Comparison of ENCODE assay signal across 16 cellular contexts in the genomic region with DNA sequence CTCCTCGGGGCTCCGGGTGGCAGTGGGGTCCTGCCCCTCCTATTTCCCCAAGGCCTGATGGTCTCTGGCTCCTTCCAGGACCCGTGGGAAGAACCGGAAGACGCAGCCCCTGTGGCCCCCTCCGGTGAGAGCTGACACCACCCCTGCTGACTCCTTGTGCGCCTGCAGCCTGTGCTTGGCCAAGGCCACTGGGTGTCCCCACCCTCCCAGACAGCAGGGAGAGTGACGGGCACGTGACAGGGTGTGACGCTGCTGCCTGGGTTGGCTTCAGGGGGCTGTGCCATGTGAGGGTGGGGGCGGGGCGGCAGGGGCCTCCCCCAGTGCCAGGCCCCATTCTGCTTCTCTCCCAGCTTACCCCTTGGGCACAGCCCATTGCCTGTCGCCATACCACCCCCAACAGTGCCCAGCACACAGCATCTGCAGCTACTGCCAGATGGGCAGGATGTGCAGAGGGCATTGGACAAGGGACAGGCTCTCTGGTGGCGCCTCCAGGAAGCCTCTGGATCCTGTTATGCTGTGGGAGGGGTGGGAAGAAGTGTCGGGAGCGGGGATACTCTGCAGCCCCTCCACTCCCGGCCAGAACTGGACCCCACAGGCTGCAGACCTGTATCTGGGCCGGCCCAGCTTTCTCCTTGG. TPM values are rescaled to one million over a fixed set of nuclear protein-coding genes. Genes with fewer than 3 reads are reported as not detected.
A peak's percentile ranks its signal among the peaks of the same experiment; 100 is the strongest.
DNase-seq lines count a peak whose midpoint lies in the region; ATAC-seq and TF ChIP-seq lines count a peak whose summit lies in the region.
"Had no signal": no experiment of that assay in that cellular context is flagged by ENCODE, and none has a peak within 500 bp of the region (broad histone marks: within the 10 kb centered on the region; RNA-seq: fewer than 3 reads in every experiment).

No MANE protein-coding gene starts in this region.

- no peak overlapping the region for H3K27ac Mint-ChIP-seq in activated CD8-positive, alpha-beta memory T cell treated with anti-CD3 and anti-CD28 coated beads, Interleukin-2, amount 10 ng/mL, durations not matched to agents 7 days and 5 days

- no peak overlapping the region for H3K4me3 ChIP-seq in NB4 (ENCODE audit: low read depth, low read length)
- H3K4me3 ChIP-seq in testis, result no peak overlapping the region
- H3K4me3 ChIP-seq in hepatocyte, result no peak overlapping the region
- H3K4me3 ChIP-seq: ovary had no signal

- no peaks in the 10 kb centered on the region for H3K9me2 ChIP-seq in hepatocyte (replicated peaks; ENCODE audit: insufficient read depth)

- peak; percentile 20 for TF ChIP-seq CTCF in NB4 (IDR thresholded peaks at IDR 0.05; ENCODE audit: low read depth, low read length)
- peak; percentile 31 for TF ChIP-seq CTCF in foreskin keratinocyte (conservative IDR thresholded peaks at IDR 0.05)
- no peak for TF ChIP-seq CTCF in testis (IDR thresholded peaks at IDR 0.05)
- no peak for TF ChIP-seq CTCF in hepatocyte (IDR thresholded peaks at IDR 0.05; ENCODE audit: poor library complexity)

- H3K4me1 ChIP-seq in foreskin keratinocyte (no peaks in the 10 kb centered on the region), testis (no peaks in the 10 kb centered on the region), hepatocyte (ENCODE audit: insufficient read depth) (peaks cover 10% of the 10 kb centered on the region)

- no peaks in the 10 kb centered on the region for H3K4me1 Mint-ChIP-seq in activated CD8-positive, alpha-beta memory T cell treated with anti-CD3 and anti-CD28 coated beads, Interleukin-2, amount 10 ng/mL, durations not matched to agents 7 days and 5 days

- intact Hi-C loops in testis (cut with DNase I; ENCODE audit: low total_unique reads), result no loop called here

- CTCF ChIA-PET in activated CD8-positive, alpha-beta memory T cell treated with anti-CD3 and anti-CD28 coated beads, Interleukin-2, amount 10 ng/mL, durations not matched to agents 7 days and 5 days (lab: Charles Lee), result interaction anchor here (0.9 to 1.2 kb wide), 3 partner anchors 15 to 55 kb away, joined by 3 to 7 read pairs (median 5); no protein-coding TSS in a partner anchor

- H3K9me3 ChIP-seq in testis (no peaks in the 10 kb centered on the region), hepatocyte (ENCODE audit: low read depth) (no peaks in the 10 kb centered on the region)
- H3K9me3 ChIP-seq: ovary had no signal

- TF ChIP-seq POLR2A in NB4 (IDR thresholded peaks at IDR 0.05; ENCODE audit: extremely low read depth, insufficient read length) (no peak), testis (IDR thresholded peaks at IDR 0.05) (no peak)

- DNase-seq in activated CD8-positive, alpha-beta memory T cell treated with anti-CD3 and anti-CD28 coated beads, Interleukin-2, amount 10 ng/mL, durations not matched to agents 7 days and 5 days, result no peak
- DNase-seq in activated CD8-positive, alpha-beta memory T cell treated with anti-CD3 and anti-CD28 coated beads for 24 hours, result no peak
- DNase-seq in NB4 (ENCODE audit: low read depth), result peak; percentile 49
- DNase-seq in foreskin keratinocyte, result no peak
- peak; percentile 58 for DNase-seq in testis
- no peak for DNase-seq in hepatocyte (ENCODE audit: low spot score)
- DNase-seq: activated CD4-positive, alpha-beta T cell treated with anti-CD3 and anti-CD28 coated beads for 4 hours; DMS153; mammary epithelial cell; ovary; stimulated activated CD4-positive, alpha-beta T cell treated with anti-CD3 and anti-CD28 coated beads, Interleukin-12 subunit alpha, Interleukin-12 subunit beta, amount 100 ng/mL, for 4 hours had no signal

- H4K20me1 ChIP-seq in hepatocyte (ENCODE audit: insufficient read depth, poor library complexity, severe bottlenecking), result no peaks in the 10 kb centered on the region

- H3K9me3 Mint-ChIP-seq in activated CD8-positive, alpha-beta memory T cell treated with anti-CD3 and anti-CD28 coated beads, Interleukin-2, amount 10 ng/mL, durations not matched to agents 7 days and 5 days (ENCODE audit: low read depth), result no peaks in the 10 kb centered on the region

- H3K27me3 ChIP-seq in foreskin keratinocyte (peaks cover 3% of the 10 kb centered on the region), testis (no peaks in the 10 kb centered on the region), hepatocyte (no peaks in the 10 kb centered on the region)
- H3K27me3 ChIP-seq: ovary had no signal

- peak; percentile 25 for ATAC-seq in activated CD8-positive, alpha-beta memory T cell treated with anti-CD3 and anti-CD28 coated beads, Interleukin-2, amount 10 ng/mL, durations not matched to agents 7 days and 5 days
- ATAC-seq in foreskin keratinocyte (no peak), GM21528 (IDR thresholded peaks at IDR 0.05; ENCODE audit: low FRiP score, unreplicated experiment) (no peak), GM18870 (IDR thresholded peaks at IDR 0.05; ENCODE audit: unreplicated experiment) (no peak)

- no peaks in the 10 kb centered on the region for H3K79me2 ChIP-seq in hepatocyte

- H3K27ac ChIP-seq in foreskin keratinocyte (no peak overlapping the region), testis (no peak overlapping the region), hepatocyte (no peak overlapping the region)
- H3K27ac ChIP-seq: ovary had no signal

- H2AFZ ChIP-seq in hepatocyte, result no peak overlapping the region

- 54 to 69% methylated on average over 3 to 18 of the region's 18 CpGs for WGBS in testis, 2 donors
- 75% methylated on average over 18 of the region's 18 CpGs for WGBS in hepatocyte (ENCODE audit: low lambda C conversion rate, missing lambda C conversion rate)

- no peaks in the 10 kb centered on the region for H3K27me3 Mint-ChIP-seq in activated CD8-positive, alpha-beta memory T cell treated with anti-CD3 and anti-CD28 coated beads, Interleukin-2, amount 10 ng/mL, durations not matched to agents 7 days and 5 days

- no peak overlapping the region for H3K4me3 Mint-ChIP-seq in activated CD8-positive, alpha-beta memory T cell treated with anti-CD3 and anti-CD28 coated beads, Interleukin-2, amount 10 ng/mL, durations not matched to agents 7 days and 5 days

- H3K4me2 ChIP-seq in hepatocyte, result no peak overlapping the region

- H3K36me3 Mint-ChIP-seq in activated CD8-positive, alpha-beta memory T cell treated with anti-CD3 and anti-CD28 coated beads, Interleukin-2, amount 10 ng/mL, durations not matched to agents 7 days and 5 days, result no peaks in the 10 kb centered on the region

- no peaks in the 10 kb centered on the region for H3K36me3 ChIP-seq in testis (ENCODE audit: low read depth, missing control alignments)
- no peaks in the 10 kb centered on the region for H3K36me3 ChIP-seq in hepatocyte (replicated peaks; ENCODE audit: insufficient read depth, low read depth)
- H3K36me3 ChIP-seq: ovary had no signal

RNA-seq across cellular contexts. Expression of a gene that starts 2.9 kb away (rescaled TPM):
- total RNA-seq in activated CD8-positive, alpha-beta memory T cell treated with anti-CD3 and anti-CD28 coated beads, Interleukin-2, amount 10 ng/mL, durations not matched to agents 7 days and 5 days, result not detected
- total RNA-seq in foreskin keratinocyte (not detected in 2 replicates), testis (under 1 TPM; 0.24 to 0.25 TPM), hepatocyte (0.43 TPM in 1 of 2 replicates, not detected in the other)
- polyA plus RNA-seq in foreskin keratinocyte (not detected in 2 replicates), testis (ENCODE audit: insufficient read depth, low read depth, low replicate concordance) (0.33 TPM), hepatocyte (2.0 and 2.1 TPM in 2 replicates)
- total RNA-seq: dermis microvascular lymphatic vessel endothelial cell; mammary epithelial cell; MCF 10A; T-helper 1 cell treated with Interleukin-12 subunit alpha and Interleukin-12 subunit beta and Interleukin-4 antibody, amounts not matched to agents 30 ng/mL and 1 ng/mL, for 36 hours had no signal
- polyA plus RNA-seq: mammary epithelial cell, ovary had no signal

RNA-seq across cellular contexts. Expression of a gene that starts 15.7 kb away (rescaled TPM):
- total RNA-seq in activated CD8-positive, alpha-beta memory T cell treated with anti-CD3 and anti-CD28 coated beads, Interleukin-2, amount 10 ng/mL, durations not matched to agents 7 days and 5 days, result not detected
- total RNA-seq in foreskin keratinocyte, result 0.11 and 0.20 TPM in 2 replicates
- polyA plus RNA-seq in foreskin keratinocyte, result 0.27 and 0.29 TPM in 2 replicates
- total RNA-seq in testis, result 1 to 10 TPM; 4.7 to 6.0 TPM
- 3.9 TPM for polyA plus RNA-seq in testis (ENCODE audit: insufficient read depth, low read depth, low replicate concordance)
- total RNA-seq in hepatocyte, result 13.5 and 23.0 TPM in 2 replicates
- polyA plus RNA-seq in hepatocyte, result 21.0 and 22.9 TPM in 2 replicates
- total RNA-seq: dermis microvascular lymphatic vessel endothelial cell; MCF 10A; T-helper 1 cell treated with Interleukin-12 subunit alpha and Interleukin-12 subunit beta and Interleukin-4 antibody, amounts not matched to agents 30 ng/mL and 1 ng/mL, for 36 hours had no signal
- polyA plus RNA-seq: mammary epithelial cell, ovary had no signal

RNA-seq across cellular contexts. Expression of a gene that starts 22.7 kb away (rescaled TPM):
- total RNA-seq in activated CD8-positive, alpha-beta memory T cell treated with anti-CD3 and anti-CD28 coated beads, Interleukin-2, amount 10 ng/mL, durations not matched to agents 7 days and 5 days, result 10 to 100 TPM; 37.2 to 42.6 TPM
- 36.2 and 36.4 TPM in 2 replicates for total RNA-seq in foreskin keratinocyte
- 21.8 and 23.1 TPM in 2 replicates for polyA plus RNA-seq in foreskin keratinocyte
- 10 to 100 TPM; 55.7 to 56.9 TPM for total RNA-seq in testis
- 37.2 TPM for polyA plus RNA-seq in testis (ENCODE audit: insufficient read depth, low read depth, low replicate concordance)
- total RNA-seq in hepatocyte, result 35.9 and 36.0 TPM in 2 replicates
- 51.2 and 57.4 TPM in 2 replicates for polyA plus RNA-seq in hepatocyte

RNA-seq across cellular contexts. Expression of a gene that starts 34.0 kb away (rescaled TPM):
- total RNA-seq in activated CD8-positive, alpha-beta memory T cell treated with anti-CD3 and anti-CD28 coated beads, Interleukin-2, amount 10 ng/mL, durations not matched to agents 7 days and 5 days, result 10 to 100 TPM; 79.6 to 90.2 TPM
- total RNA-seq in foreskin keratinocyte (52.2 and 64.0 TPM in 2 replicates), testis (100 to 1,000 TPM; 110 to 126 TPM), hepatocyte (54.9 and 78.2 TPM in 2 replicates)
- polyA plus RNA-seq in foreskin keratinocyte (41.0 and 50.3 TPM in 2 replicates), testis (ENCODE audit: insufficient read depth, low read depth, low replicate concordance) (97.0 TPM), hepatocyte (99.0 and 134 TPM in 2 replicates)

RNA-seq across cellular contexts. Expression of a gene that starts 54.4 kb away (rescaled TPM):
- not detected for total RNA-seq in activated CD8-positive, alpha-beta memory T cell treated with anti-CD3 and anti-CD28 coated beads, Interleukin-2, amount 10 ng/mL, durations not matched to agents 7 days and 5 days
- total RNA-seq in foreskin keratinocyte, result not detected in 2 replicates
- polyA plus RNA-seq in foreskin keratinocyte, result not detected in 2 replicates
- total RNA-seq in testis, result 10 to 100 TPM; 14.4 to 17.1 TPM
- 17.2 TPM for polyA plus RNA-seq in testis (ENCODE audit: insufficient read depth, low read depth, low replicate concordance)
- not detected in 2 replicates for total RNA-seq in hepatocyte
- polyA plus RNA-seq in hepatocyte, result not detected in 2 replicates
- total RNA-seq: dermis microvascular lymphatic vessel endothelial cell, mammary epithelial cell had no signal
- polyA plus RNA-seq: mammary epithelial cell had no signal

Comparison
In these comparisons a context has a peak if more than half of its experiments do, and no peak if none do; other contexts are left out.
1. DNase-seq: peak in NB4 (single experiment) and testis (single experiment); none in activated CD8-positive, alpha-beta memory T cell treated with anti-CD3 and anti-CD28 coated beads, Interleukin-2, amount 10 ng/mL, durations not matched to agents 7 days and 5 days (single experiment), activated CD8-positive, alpha-beta memory T cell treated with anti-CD3 and anti-CD28 coated beads for 24 hours (single experiment), foreskin keratinocyte (0 of 2) and hepatocyte (single experiment).
2. CTCF ChIP-seq: peak in NB4 (single experiment) and foreskin keratinocyte (single experiment); none in testis (0 of 3) and hepatocyte (single experiment).